ENCODE assay signal across 21 cellular contexts in genomic region chr10:86361134-86362128, GRCh38. TPM values are rescaled to one million over a fixed set of nuclear protein-coding genes. Genes with fewer than 3 reads are reported as not detected.
DNase-seq lines count a peak whose midpoint lies in the region; ATAC-seq and TF ChIP-seq lines count a peak whose summit lies in the region.
"Had no signal": no experiment of that assay in that cellular context is flagged by ENCODE, and none has a peak within 500 bp of the region (broad histone marks: within the 10 kb centered on the region; RNA-seq: fewer than 3 reads in every experiment).

No MANE protein-coding gene starts in this region.

- H3K27ac Mint-ChIP-seq in H9, result no peak overlapping the region
- no peak overlapping the region for H3K27ac Mint-ChIP-seq in activated T-helper 2 cell treated with anti-CD3 and anti-CD28 coated beads, Interferon-gamma antibody, Interleukin-2, Interleukin-4, amounts not matched to agents 10 μg/mL and 5 μg/mL and 100 μg/mL, durations not matched to agents 14 hours and 24 hours and 36 hours
- H3K27ac Mint-ChIP-seq: activated T-helper 17 cell treated with anti-CD3 and anti-CD28 coated beads, Interleukin-2, amount 50 U/mL, for 72 hours; effector memory CD8-positive, alpha-beta T cell; progenitor cell of endocrine pancreas had no signal

- no peak overlapping the region for H3K14ac ChIP-seq in H9 (ENCODE audit: insufficient read depth, low read length)

- H3K27ac ChIP-seq in H9 (ENCODE audit: insufficient read length, low read depth, low read length), result no peak overlapping the region
- H3K27ac ChIP-seq: body of pancreas, HL-60, tibial nerve had no signal

- no peak overlapping the region for H2AK5ac ChIP-seq in H9 (ENCODE audit: insufficient read length, low read length)

- no CpG with 5 or more reads among the region's 5 CpGs for WGBS in H9 (ENCODE audit: extremely low coverage, insufficient read length, low lambda C conversion rate)

- no peak overlapping the region for H3K56ac ChIP-seq in H9 (ENCODE audit: insufficient read length, low read depth, low read length)

- H3K79me2 ChIP-seq in H9 (ENCODE audit: insufficient read depth, low read length), result no peaks in the 10 kb centered on the region

- H3K9me3 ChIP-seq in BE2C (no peaks in the 10 kb centered on the region), H9 (ENCODE audit: control insufficient read depth, low read depth, low read length) (no peaks in the 10 kb centered on the region)
- H3K9me3 ChIP-seq: body of pancreas, mucosa of descending colon, tibial nerve had no signal

- no peak overlapping the region for H2BK12ac ChIP-seq in H9 (ENCODE audit: insufficient read length, low read depth, low read length)

- DNase-seq in BE2C (peak; percentile 63), H9 (peak; percentile 23), globus pallidus (ENCODE audit: low spot score) (peak; percentile 83), omental fat pad (ENCODE audit: low spot score) (peak; percentile 14), mucosa of gallbladder (ENCODE audit: low spot score) (no peak), NCI-H510A (lab: John Stamatoyannopoulos, UW) (no peak), DMS79 treated with DMSO at 0.1 percent for 48 hours (lab: John Stamatoyannopoulos, UW) (no peak)
- DNase-seq in activated T-helper 2 cell treated with anti-CD3 and anti-CD28 coated beads, Interferon-gamma antibody, Interleukin-2, Interleukin-4, amounts not matched to agents 10 μg/mL and 5 μg/mL and 100 μg/mL, durations not matched to agents 14 hours and 24 hours and 36 hours (ENCODE audit: low spot score), result no peak
- DNase-seq: activated CD4-positive, alpha-beta T cell treated with anti-CD3 and anti-CD28 coated beads, Interleukin-2, amount 50 U/mL, for 48 hours; effector memory CD8-positive, alpha-beta T cell; KG1; NCI-H187 treated with DMSO at 0.1 percent for 48 hours; NK-92 treated with Interleukin-12 subunit alpha and Interleukin-12 subunit beta, amount 100 ng/mL, for 24 hours; SHP77; stimulated activated CD4-positive, alpha-beta T cell treated with anti-CD3 and anti-CD28 coated beads, Interleukin-1b, Interleukin-23, amount 100 ng/mL, for 48 hours had no signal

- peaks cover 82% of the 10 kb centered on the region for H3K27me3 Mint-ChIP-seq in H9 (ENCODE audit: low read depth)
- peaks cover 50% of the 10 kb centered on the region for H3K27me3 Mint-ChIP-seq in activated T-helper 2 cell treated with anti-CD3 and anti-CD28 coated beads, Interferon-gamma antibody, Interleukin-2, Interleukin-4, amounts not matched to agents 10 μg/mL and 5 μg/mL and 100 μg/mL, durations not matched to agents 14 hours and 24 hours and 36 hours (ENCODE audit: low read depth)

- H3K36me3 ChIP-seq in BE2C, result peaks cover 40% of the 10 kb centered on the region
- H3K36me3 ChIP-seq: tibial nerve had no signal

- H3K27me3 ChIP-seq in BE2C (no peaks in the 10 kb centered on the region), H9 (ENCODE audit: insufficient read depth, low read length) (peaks cover 38% of the 10 kb centered on the region)

- H2BK15ac ChIP-seq in H9 (ENCODE audit: low read depth, low read length), result no peak overlapping the region

- no peak overlapping the region for H3T11ph ChIP-seq in H9 (ENCODE audit: low read length)

- no peak overlapping the region for H4K5ac ChIP-seq in H9 (ENCODE audit: insufficient read length, low read depth, low read length)

- H4K8ac ChIP-seq in H9 (replicated peaks; ENCODE audit: insufficient read length, low read depth, low read length), result no peak overlapping the region

- no peak overlapping the region for H4K91ac ChIP-seq in H9 (ENCODE audit: insufficient read length, low read depth, low read length)

- no peak for TF ChIP-seq CTCF in BE2C (IDR thresholded peaks at IDR 0.05; ENCODE audit: low read depth, low read length)
- TF ChIP-seq CTCF in H9 (conservative IDR thresholded peaks at IDR 0.05), result no peak
- TF ChIP-seq CTCF in omental fat pad (IDR thresholded peaks at IDR 0.05), result no peak

- no peak overlapping the region for H3K4ac ChIP-seq in H9 (ENCODE audit: low read depth, low read length)

- H3K4me3 ChIP-seq in BE2C (ENCODE audit: low read depth, low read length), result no peak overlapping the region; the same call in 1 of the 2 replicates
- H3K4me3 ChIP-seq: body of pancreas, mucosa of descending colon, tibial nerve had no signal

- no peak overlapping the region for H2BK20ac ChIP-seq in H9 (ENCODE audit: low read depth, low read length, poor library complexity, severe bottlenecking)

- H3K18ac ChIP-seq in H9 (ENCODE audit: insufficient read length, low read depth, low read length), result no peak overlapping the region

- H3K4me1 Mint-ChIP-seq in H9, result peaks cover 15 to 25% of the 10 kb centered on the region in 2 experiments
- peaks cover 3% of the 10 kb centered on the region for H3K4me1 Mint-ChIP-seq in activated T-helper 2 cell treated with anti-CD3 and anti-CD28 coated beads, Interferon-gamma antibody, Interleukin-2, Interleukin-4, amounts not matched to agents 10 μg/mL and 5 μg/mL and 100 μg/mL, durations not matched to agents 14 hours and 24 hours and 36 hours (ENCODE audit: low read depth)

- no peak for ATAC-seq in omental fat pad (ENCODE audit: low FRiP score)
- ATAC-seq: activated T-helper 17 cell treated with anti-CD3 and anti-CD28 coated beads, Interleukin-2, amount 50 U/mL, for 72 hours; body of pancreas; effector memory CD8-positive, alpha-beta T cell; mucosa of descending colon had no signal

- H3K4me2 ChIP-seq in H9 (ENCODE audit: insufficient read depth, insufficient read length, low read length), result no peak overlapping the region

- no peak overlapping the region for H2BK120ac ChIP-seq in H9 (ENCODE audit: low read depth, low read length, poor library complexity, severe bottlenecking)

- peaks cover 13% of the 10 kb centered on the region for H3K23me2 ChIP-seq in H9 (ENCODE audit: insufficient read length, low read depth, low read length, poor library complexity, severe bottlenecking)

- no peak overlapping the region for H2AFZ ChIP-seq in H9 (ENCODE audit: low read length)

- no peak overlapping the region for H3K4me3 Mint-ChIP-seq in H9
- no peak overlapping the region for H3K4me3 Mint-ChIP-seq in activated T-helper 2 cell treated with anti-CD3 and anti-CD28 coated beads, Interferon-gamma antibody, Interleukin-2, Interleukin-4, amounts not matched to agents 10 μg/mL and 5 μg/mL and 100 μg/mL, durations not matched to agents 14 hours and 24 hours and 36 hours (ENCODE audit: low read depth)
- H3K4me3 Mint-ChIP-seq: activated T-helper 17 cell treated with anti-CD3 and anti-CD28 coated beads, Interleukin-2, amount 50 U/mL, for 72 hours; effector memory CD8-positive, alpha-beta T cell had no signal

- H3K9me3 Mint-ChIP-seq in H9, result peaks cover 0 to 2% of the 10 kb centered on the region in 2 experiments; a peak in 1 of 5 replicates
- H3K9me3 Mint-ChIP-seq in activated T-helper 2 cell treated with anti-CD3 and anti-CD28 coated beads, Interferon-gamma antibody, Interleukin-2, Interleukin-4, amounts not matched to agents 10 μg/mL and 5 μg/mL and 100 μg/mL, durations not matched to agents 14 hours and 24 hours and 36 hours, result no peaks in the 10 kb centered on the region
- H3K9me3 Mint-ChIP-seq: activated T-helper 17 cell treated with anti-CD3 and anti-CD28 coated beads, Interleukin-2, amount 50 U/mL, for 72 hours; effector memory CD8-positive, alpha-beta T cell had no signal

- no peaks in the 10 kb centered on the region for H3K79me1 ChIP-seq in H9 (ENCODE audit: insufficient read depth, low read depth, low read length, poor library complexity, severe bottlenecking)

- no peaks in the 10 kb centered on the region for H3K36me3 Mint-ChIP-seq in H9 (ENCODE audit: insufficient read depth in 1 of 3, low read depth in 3 of 3)
- H3K36me3 Mint-ChIP-seq in activated T-helper 2 cell treated with anti-CD3 and anti-CD28 coated beads, Interferon-gamma antibody, Interleukin-2, Interleukin-4, amounts not matched to agents 10 μg/mL and 5 μg/mL and 100 μg/mL, durations not matched to agents 14 hours and 24 hours and 36 hours (ENCODE audit: low read depth), result no peaks in the 10 kb centered on the region

- H4K20me1 ChIP-seq in H9 (ENCODE audit: control insufficient read depth, insufficient read depth, insufficient read length), result peaks cover 5% of the 10 kb centered on the region

- no peak overlapping the region for H3K23ac ChIP-seq in H9 (ENCODE audit: insufficient read length, low read depth, low read length)

- intact Hi-C loops in activated T-helper 2 cell treated with anti-CD3 and anti-CD28 coated beads, Interferon-gamma antibody, Interleukin-2, Interleukin-4, amounts not matched to agents 10 μg/mL and 5 μg/mL and 100 μg/mL, durations not matched to agents 14 hours and 24 hours and 36 hours (cut with micrococcal nuclease), result no loop called here

- peaks cover 18% of the 10 kb centered on the region for H3K4me1 ChIP-seq in BE2C
- H3K4me1 ChIP-seq in H9 (ENCODE audit: insufficient read depth, low read length), result no peaks in the 10 kb centered on the region

- H2BK5ac ChIP-seq in H9 (ENCODE audit: insufficient read length, low read length), result no peak overlapping the region

- H3K9ac ChIP-seq in H9 (ENCODE audit: extremely low read depth, insufficient read length, low read length), result no peak overlapping the region

RNA-seq across cellular contexts. Expression of gene GRID1, which starts 5.2 kb away (rescaled TPM):
- 55.8 TPM for polyA plus RNA-seq in BE2C (2012; ENCODE audit: insufficient read depth, insufficient read length, low read depth)
- total RNA-seq in H9 (2021) (0.35 TPM in 1 of 2 replicates, not detected in the other), omental fat pad (1 to 10 TPM; 1.5 to 3.5 (median 2.4) TPM), mucosa of gallbladder (6.3 TPM)
- not detected in 2 replicates for total RNA-seq in activated T-helper 2 cell treated with anti-CD3 and anti-CD28 coated beads, Interferon-gamma antibody, Interleukin-2, Interleukin-4, amounts not matched to agents 10 μg/mL and 5 μg/mL and 100 μg/mL, durations not matched to agents 14 hours and 24 hours and 36 hours
- total RNA-seq: activated T-helper 17 cell treated with anti-CD3 and anti-CD28 coated beads, Interleukin-2, amount 50 U/mL, for 72 hours had no signal

Comparison
In these comparisons a context has a peak if more than half of its experiments do, and no peak if none do; other contexts are left out.
1. DNase-seq: peak in BE2C (single experiment), H9 (single experiment), globus pallidus (single experiment) and omental fat pad (single experiment); none in activated T-helper 2 cell treated with anti-CD3 and anti-CD28 coated beads, Interferon-gamma antibody, Interleukin-2, Interleukin-4, amounts not matched to agents 10 μg/mL and 5 μg/mL and 100 μg/mL, durations not matched to agents 14 hours and 24 hours and 36 hours (single experiment), mucosa of gallbladder (single experiment), NCI-H510A (single experiment) and DMS79 treated with DMSO at 0.1 percent for 48 hours (single experiment).